Comparison of ENCODE assay signal across 8 cellular contexts in the genomic region with DNA sequence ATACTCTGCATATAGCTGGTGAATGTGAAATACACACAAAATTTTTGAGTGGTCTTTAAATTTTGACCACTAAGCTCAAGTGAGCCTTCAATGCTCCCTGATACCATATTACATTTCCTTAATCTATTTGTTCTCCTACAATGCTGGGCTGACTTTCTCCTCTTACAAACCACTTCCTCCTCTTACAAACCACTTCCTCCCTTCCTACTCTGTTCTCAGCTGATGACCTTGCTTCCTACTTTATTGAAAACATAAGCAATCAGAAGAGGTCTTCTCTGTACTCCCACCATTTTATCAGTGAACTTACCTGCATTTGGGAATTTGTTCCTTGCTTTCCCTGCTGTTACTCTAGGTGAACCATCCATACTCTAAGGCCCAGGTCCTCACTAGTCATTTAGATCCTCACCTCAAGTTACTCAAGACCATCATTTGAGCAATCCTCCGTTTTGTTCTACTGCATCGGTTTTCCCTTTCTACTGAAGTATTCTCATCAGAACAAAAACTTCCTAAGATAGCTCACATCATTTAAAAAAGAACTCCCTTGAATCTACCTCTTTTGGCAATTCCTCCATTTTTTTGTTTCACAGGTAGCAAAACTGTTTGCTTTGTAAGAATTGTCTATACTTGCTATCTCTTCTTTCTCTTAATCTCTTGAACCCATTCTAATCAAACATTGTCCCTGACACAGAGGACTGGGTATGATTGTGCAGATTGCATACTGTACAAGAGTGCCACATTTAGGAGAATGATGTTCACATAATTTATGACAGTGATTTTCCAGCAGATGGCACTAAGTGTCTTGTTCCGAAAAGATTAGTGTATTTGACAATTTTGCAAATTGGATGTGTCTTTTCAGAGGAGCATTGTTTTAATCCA.
DNase-seq lines count a peak whose midpoint lies in the region; ATAC-seq, FAIRE-seq and TF ChIP-seq lines count a peak whose summit lies in the region.

No MANE protein-coding gene starts in this region.

- H3K4me1 ChIP-seq in BLaER1 treated with 17β-estradiol and CSF1 and Interleukin-3, amounts not matched to agents 10 nM and 100 nM = peaks cover 15 to 35% (median 19%) of the 10 kb centered on the region in 10 experiments
- peaks cover 0 to 37% (median 21%) of the 10 kb centered on the region in 9 donors for H3K4me1 ChIP-seq in heart right ventricle
- peaks cover 31 to 46% of the 10 kb centered on the region in 2 donors for H3K4me1 ChIP-seq in thyroid gland

- no peak for TF ChIP-seq POLR2A in thyroid gland (IDR thresholded peaks at IDR 0.05)

- H3K4me3 ChIP-seq in BLaER1 treated with 17β-estradiol and CSF1 and Interleukin-3, amounts not matched to agents 10 nM and 100 nM = peak overlapping the region in 1 of 10 experiments; percentile 47; a peak in 1 of 20 replicates
- H3K4me3 ChIP-seq in heart right ventricle = no peak overlapping the region
- H3K4me3 ChIP-seq in thyroid gland (replicated peaks in 1 of 3) = no peak overlapping the region

- peak overlapping the region in 5 of 11 experiments; percentile 15 to 50 (median 23); a peak in 3 of 22 replicates for H3K27ac ChIP-seq in BLaER1 treated with 17β-estradiol and CSF1 and Interleukin-3, amounts not matched to agents 10 nM and 100 nM
- peak overlapping the region in 1 of 10 donors; percentile 46 for H3K27ac ChIP-seq in heart right ventricle
- peak overlapping the region in 2 of 3 donors; percentile 61 to 79 for H3K27ac ChIP-seq in thyroid gland

- H3K4me3 Mint-ChIP-seq in activated T-helper 17 cell treated with anti-CD3 and anti-CD28 coated beads, Interleukin-2, amount 50 U/mL, for 72 hours = peak overlapping the region; percentile 51

- H3K9me3 Mint-ChIP-seq in activated T-helper 17 cell treated with anti-CD3 and anti-CD28 coated beads, Interleukin-2, amount 50 U/mL, for 72 hours = peaks cover 10% of the 10 kb centered on the region

- peak overlapping the region; percentile 46 for H3K27ac Mint-ChIP-seq in activated T-helper 17 cell treated with anti-CD3 and anti-CD28 coated beads, Interleukin-2, amount 50 U/mL, for 72 hours

- ATAC-seq in activated T-helper 17 cell treated with anti-CD3 and anti-CD28 coated beads, Interleukin-2, amount 50 U/mL, for 72 hours (replicated peaks) = peak; percentile 72
- peak in 7 of 8 donors; percentile 15 to 64 (median 51) for ATAC-seq in heart right ventricle

- intact Hi-C loops in heart right ventricle (cut with DNase I) (loop anchor here in 6 of 10 donors (2.0 to 10.0 kb wide), 7 partner anchors 58 to 575 kb away; no protein-coding TSS in a partner anchor), thyroid gland (cut with DNase I) (no loop called here)

- peak in 8 of 9 donors; percentile 23 to 65 (median 52) for TF ChIP-seq CTCF in heart right ventricle (IDR thresholded peaks at IDR 0.05)
- peak in 4 of 6 experiments; percentile 32 to 50 (median 45) for TF ChIP-seq CTCF in thyroid gland (IDR thresholded peaks at IDR 0.05)

- peaks cover 0 to 15% (median under 1%) of the 10 kb centered on the region in 11 experiments; a peak in 11 of 22 replicates for H3K36me3 ChIP-seq in BLaER1 treated with 17β-estradiol and CSF1 and Interleukin-3, amounts not matched to agents 10 nM and 100 nM
- H3K36me3 ChIP-seq in heart right ventricle = peaks cover 0 to 18% (median 0%) of the 10 kb centered on the region in 9 donors
- no peaks in the 10 kb centered on the region for H3K36me3 ChIP-seq in thyroid gland

- H3K27me3 Mint-ChIP-seq in activated T-helper 17 cell treated with anti-CD3 and anti-CD28 coated beads, Interleukin-2, amount 50 U/mL, for 72 hours = no peaks in the 10 kb centered on the region

- WGBS in heart right ventricle, 2 donors = 71 to 79% methylated on average over 3 of the region's 3 CpGs
- 84 to 87% methylated on average over 3 of the region's 3 CpGs for whole genome bisulfite sequencing in thyroid gland, 2 donors

- FAIRE-seq in GM18507 (lab: Jason Lieb, UNC) = peak; percentile 85

- H3K36me3 Mint-ChIP-seq in activated T-helper 17 cell treated with anti-CD3 and anti-CD28 coated beads, Interleukin-2, amount 50 U/mL, for 72 hours (ENCODE audit: low read depth) = no peaks in the 10 kb centered on the region

- no peaks in the 10 kb centered on the region for H3K9me3 ChIP-seq in BLaER1 treated with 17β-estradiol and CSF1 and Interleukin-3, amounts not matched to agents 10 nM and 100 nM (replicated peaks in 1 of 11)
- H3K9me3 ChIP-seq in heart right ventricle = no peaks in the 10 kb centered on the region
- no peaks in the 10 kb centered on the region for H3K9me3 ChIP-seq in thyroid gland

- H3K27me3 ChIP-seq in BLaER1 treated with 17β-estradiol and CSF1 and Interleukin-3, amounts not matched to agents 10 nM and 100 nM = peaks cover 0 to 38% (median 0%) of the 10 kb centered on the region in 11 experiments; a peak in 4 of 22 replicates
- H3K27me3 ChIP-seq in heart right ventricle = peaks cover 0 to 4% (median 0%) of the 10 kb centered on the region in 7 donors
- H3K27me3 ChIP-seq in thyroid gland = no peaks in the 10 kb centered on the region

- H3K4me2 ChIP-seq in BLaER1 treated with 17β-estradiol and CSF1 and Interleukin-3, amounts not matched to agents 10 nM and 100 nM = peak overlapping the region; percentile 63 to 89 (median 75)

- H4K20me1 ChIP-seq in BLaER1 treated with 17β-estradiol and CSF1 and Interleukin-3, amounts not matched to agents 10 nM and 100 nM = no peaks in the 10 kb centered on the region

- H3K4me1 Mint-ChIP-seq in activated T-helper 17 cell treated with anti-CD3 and anti-CD28 coated beads, Interleukin-2, amount 50 U/mL, for 72 hours = peaks cover 12% of the 10 kb centered on the region

- no peak overlapping the region for H3K9ac ChIP-seq in BLaER1 treated with 17β-estradiol and CSF1 and Interleukin-3, amounts not matched to agents 10 nM and 100 nM

- DNase-seq in GM18507 (ENCODE audit: extremely low spot score, insufficient read length, low read depth) (no peak), NCI-H2029 treated with DMSO at 0.1 percent for 48 hours (lab: John Stamatoyannopoulos, UW) (peak; percentile 75), heart right ventricle (peak in 1 of 2 donors; percentile 6), thyroid gland (no peak)
- DNase-seq in NK-92 treated with Interleukin-12 subunit alpha and Interleukin-12 subunit beta, amount 100 ng/mL, for 24 hours (lab: John Stamatoyannopoulos, UW) = no peak
- no peak for DNase-seq in activated CD4-positive, CD25-positive, alpha-beta regulatory T cell (lab: John Stamatoyannopoulos, UW)
